23 cellular contexts compared by ENCODE assay signal in the genomic region with DNA sequence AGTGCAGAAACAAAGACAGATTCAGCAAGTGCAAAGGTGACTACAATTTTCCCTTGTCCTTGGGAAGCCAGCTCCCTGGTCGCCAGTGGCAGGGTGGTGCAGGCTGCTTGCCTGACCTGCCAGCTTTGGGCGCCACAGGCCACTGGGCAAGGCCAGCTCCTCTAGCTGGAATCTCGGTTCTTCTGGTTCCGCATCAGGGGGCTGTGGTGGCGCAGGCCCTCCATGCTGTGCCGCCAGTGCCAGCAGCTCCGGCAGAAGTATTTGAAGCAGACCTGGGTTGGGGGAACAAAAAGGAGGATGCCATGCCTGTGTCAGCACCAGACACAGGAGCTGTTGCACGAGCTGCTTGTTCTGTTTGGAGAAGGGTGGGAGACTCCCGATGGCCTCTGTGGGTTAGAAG.
"Had no signal": no experiment of that assay in that cellular context is flagged by ENCODE, and none has a peak within 500 bp of the region (broad histone marks: within the 10 kb centered on the region; RNA-seq: fewer than 3 reads in every experiment).

No MANE protein-coding gene starts in this region.

- H3K4me3 ChIP-seq: SJSA1, SK-N-MC had no signal

- H3K4me2 ChIP-seq: KMS-11 had no signal

- ATAC-seq: HepG2 had no signal

- DNase-seq: IMR-90, Kasumi-1, MM.1S, NCI-H1092 treated with DMSO at 0.1 percent for 48 hours, NCI-H1436, NCI-H187, NCI-H2029, NCI-H2081 treated with DMSO at 0.1 percent for 48 hours, NCI-H2171, NCI-H226, NCI-H446, NCI-H510A, NCI-H524 treated with DMSO at 0.1 percent for 48 hours, NCI-H69, NCI-H774, Right ventricle myocardium superior, RPMI8226, SIG-M5 had no signal

- H3K27me3 ChIP-seq: SJSA1 had no signal

- H3K9me3 ChIP-seq: SJSA1 had no signal

- FAIRE-seq: HepG2, RCC 7860 had no signal

- H3K9ac ChIP-seq: KMS-11 had no signal

- H3K27ac ChIP-seq: KMS-11, SJSA1, SK-N-MC had no signal
